In the genomic region with DNA sequence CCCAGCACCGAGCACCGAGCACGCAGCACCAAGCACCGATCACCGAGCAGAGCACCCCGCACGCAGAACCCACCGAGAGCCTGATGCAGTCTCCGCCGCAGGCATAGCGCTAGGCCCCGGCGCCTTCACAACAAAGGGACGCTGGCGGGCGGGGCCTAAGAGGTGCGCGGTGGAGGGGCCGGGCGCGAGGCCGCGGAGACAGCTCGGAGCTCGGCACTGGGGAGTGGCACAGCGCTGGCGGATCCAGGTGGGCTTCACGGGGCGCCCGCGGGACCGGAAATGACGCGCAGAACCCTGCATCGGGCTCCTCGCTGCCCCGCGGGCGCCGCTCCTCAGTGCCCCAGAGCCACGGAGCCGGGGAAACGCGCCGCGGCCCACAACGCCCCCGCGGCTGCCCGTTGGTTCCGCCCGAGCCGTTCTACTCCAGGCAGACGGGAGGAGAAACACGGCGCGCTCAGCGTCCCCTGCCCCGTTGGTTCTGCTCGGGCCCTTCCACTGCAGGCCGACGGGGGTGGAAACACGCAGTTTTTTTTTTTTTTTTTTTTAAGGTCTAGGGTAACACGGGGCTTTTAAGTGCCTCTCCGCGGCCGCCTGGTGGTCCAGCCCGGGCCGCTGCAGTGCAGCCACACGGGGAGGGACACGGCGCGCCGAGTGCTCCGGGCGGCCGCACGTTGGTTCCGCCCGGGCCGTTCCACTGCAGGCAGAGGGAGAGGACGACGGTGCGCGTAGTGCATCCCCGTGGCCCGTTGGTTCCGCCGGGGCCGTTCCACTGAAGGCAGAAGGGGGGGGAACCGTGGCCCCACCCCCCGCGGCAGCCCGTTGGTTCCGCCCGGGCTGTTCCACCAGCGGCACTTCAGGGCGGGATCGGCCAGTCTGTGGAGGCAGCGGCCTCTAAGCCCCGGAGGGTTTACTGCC, we compare ENCODE assay signal across 8 cellular contexts. TPM values are rescaled to one million over a fixed set of nuclear protein-coding genes. Genes with fewer than 3 reads are reported as not detected.
DNase-seq lines count a peak whose midpoint lies in the region; ATAC-seq and TF ChIP-seq lines count a peak whose summit lies in the region.
"Not testable (repeated sequence)": the region's sequence is repeated elsewhere in the genome, so short reads cannot be mapped to it uniquely, and the experiment has no call there.

No MANE protein-coding gene starts in this region.

- not testable (repeated sequence) for H3K79me2 ChIP-seq in HCT116 (ENCODE audit: insufficient read depth, low read length)

- peak overlapping the region; percentile 84 for H3K27ac ChIP-seq in HCT116 (ENCODE audit: low read depth, low read length)

- H3K4me1 ChIP-seq in HCT116 (ENCODE audit: control insufficient read depth in 1 of 2, insufficient read depth in 2 of 2, low read length in 2 of 2): not testable (repeated sequence)

- not testable (repeated sequence) for H3K36me3 ChIP-seq in HCT116 (ENCODE audit: control insufficient read depth in 1 of 2, insufficient read depth in 2 of 2, low read length in 2 of 2)

- peak; percentile 89 for DNase-seq in ELF-1 (ENCODE audit: low read depth, low spot score)
- peak; percentile 56 for DNase-seq in HCT116 (ENCODE audit: low read depth, low spot score)
- DNase-seq in LNCaP clone FGC (ENCODE audit: low read depth): not testable (repeated sequence)
- peak; percentile 83 for DNase-seq in T follicular helper cell (ENCODE audit: low read depth)
- peak; percentile 81 to 92 for DNase-seq in activated naive CD4-positive, alpha-beta T cell treated with anti-CD3 and anti-CD28 coated beads, Interleukin-2, amount 50 U/mL, for 72 hours (ENCODE audit: low spot score in 2 of 2)
- peak; percentile 70 for DNase-seq in globus pallidus (ENCODE audit: low spot score)
- peak in 43 of 56 donors; percentile 12 to 89 (median 64) for DNase-seq in nucleus accumbens (lab: John Stamatoyannopoulos, UW)
- DNase-seq in stimulated activated naive CD8-positive, alpha-beta T cell treated with anti-CD3 and anti-CD28 coated beads, Interleukin-15, Interleukin-2, amounts not matched to agents 100 U/mL and 50 U/mL, for 24 hours: peak; percentile 96

- H3K36me3 Mint-ChIP-seq in activated naive CD4-positive, alpha-beta T cell treated with anti-CD3 and anti-CD28 coated beads, Interleukin-2, amount 50 U/mL, for 72 hours: not testable (repeated sequence)

- intact Hi-C loops in HCT116 (cut with micrococcal nuclease): not testable (repeated sequence)

- not testable (repeated sequence) for H3K9me3 ChIP-seq in HCT116 (ENCODE audit: control insufficient read depth in 1 of 2, insufficient read depth in 1 of 2, low read depth in 1 of 2, low read length in 2 of 2)

- H3K27me3 ChIP-seq in HCT116 (ENCODE audit: insufficient read depth, low read length): not testable (repeated sequence)

- not testable (repeated sequence) for H2AFZ ChIP-seq in HCT116 (ENCODE audit: low read depth, low read length, poor library complexity, severe bottlenecking)

- POLR2A ChIA-PET in HCT116 (lab: Charles Lee): interaction anchor here (0.7 kb wide), 1 partner anchor 117 kb away, joined by 3 read pairs; no protein-coding TSS in a partner anchor

- H3K9me3 Mint-ChIP-seq in activated naive CD4-positive, alpha-beta T cell treated with anti-CD3 and anti-CD28 coated beads, Interleukin-2, amount 50 U/mL, for 72 hours: not testable (repeated sequence)

- H3K4me2 ChIP-seq in HCT116 (ENCODE audit: low read length): peak overlapping the region; percentile 35; the same call in 1 of the 2 replicates

- not testable (repeated sequence) for BruUV-seq in HCT116 (replicated peaks; lab: Mats Ljungman, UMichigan)

- peak overlapping the region; percentile 54 for H3K9ac ChIP-seq in HCT116 (ENCODE audit: low read length)

- not testable (repeated sequence) for TF ChIP-seq CTCF in HCT116 (IDR thresholded peaks at IDR 0.05 in 2 of 3, conservative IDR thresholded peaks at IDR 0.05 in 1 of 3; ENCODE audit: borderline replicate concordance in 1 of 3, insufficient read depth in 1 of 3, low read depth in 2 of 3, low read length in 2 of 3); LNCaP clone FGC (IDR thresholded peaks at IDR 0.05; ENCODE audit: control insufficient read depth, extremely low read depth, insufficient read depth)

- not testable (repeated sequence) for TF ChIP-seq POLR2A in HCT116 (IDR thresholded peaks at IDR 0.05; ENCODE audit: borderline replicate concordance, extremely low read depth, insufficient read depth, insufficient read length)

- ATAC-seq in HCT116: peak; percentile 71
- peak; percentile 71 to 77 for ATAC-seq in activated naive CD4-positive, alpha-beta T cell treated with anti-CD3 and anti-CD28 coated beads, Interleukin-2, amount 50 U/mL, for 72 hours
- peak; percentile 83 for ATAC-seq in stimulated activated naive CD8-positive, alpha-beta T cell treated with anti-CD3 and anti-CD28 coated beads, Interleukin-15, Interleukin-2, amounts not matched to agents 100 U/mL and 50 U/mL, for 24 hours

- H3K9me2 ChIP-seq in HCT116 (ENCODE audit: insufficient read depth): not testable (repeated sequence)

- H3K27ac Mint-ChIP-seq in activated naive CD4-positive, alpha-beta T cell treated with anti-CD3 and anti-CD28 coated beads, Interleukin-2, amount 50 U/mL, for 72 hours: peak overlapping the region in 1 of 2 donors; percentile 87

- RAD21 ChIA-PET in HCT116 (lab: Charles Lee; ENCODE audit: low non-redundant PET in 1 of 2, low total read pairs in 2 of 2, uncharacterized antibody in 2 of 2, unreplicated experiment in 2 of 2): not testable (repeated sequence)

- TF ChIP-seq RAD21 in HCT116 (IDR thresholded peaks at IDR 0.05; ENCODE audit: low read depth): not testable (repeated sequence)

- CTCF ChIA-PET in HCT116 (lab: Charles Lee): not testable (repeated sequence)

- H3K4me3 ChIP-seq in HCT116 (replicated peaks in 1 of 2; ENCODE audit: low read depth in 1 of 2, low read length in 2 of 2) (peak overlapping the region; percentile 40 to 42), LNCaP clone FGC (ENCODE audit: low read depth, low read length) (peak overlapping the region; percentile 40)

- not testable (repeated sequence) for H4K20me1 ChIP-seq in HCT116 (ENCODE audit: insufficient read depth)

TF ChIP-seq in HCT116, 20 proteins besides CTCF, POLR2A, EP300 and RAD21:
- TF ChIP-seq JUND (IDR thresholded peaks at IDR 0.05) (peak; percentile 86; the same call in 1 of the 2 replicates), TCF7L2 (IDR thresholded peaks at IDR 0.05; ENCODE audit: borderline replicate concordance, extremely low read depth, insufficient read depth, insufficient read length) (peak; percentile 71), POLR2AphosphoS5 (IDR thresholded peaks at IDR 0.05; ENCODE audit: low read depth, low read length) (peak; percentile 32; the same call in 1 of the 2 replicates), SP1 (IDR thresholded peaks at IDR 0.05; ENCODE audit: low read depth) (peak; percentile 52)
- TF ChIP-seq, protein P1, sequence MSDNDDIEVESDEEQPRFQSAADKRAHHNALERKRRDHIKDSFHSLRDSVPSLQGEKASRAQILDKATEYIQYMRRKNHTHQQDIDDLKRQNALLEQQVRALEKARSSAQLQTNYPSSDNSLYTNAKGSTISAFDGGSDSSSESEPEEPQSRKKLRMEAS (IDR thresholded peaks at IDR 0.05): peak; percentile 74; the same call in 1 of the 2 replicates
TF ChIP-seq in HCT116: peak in this region for 5; not testable (repeated sequence) for 15.

RNA-seq across cellular contexts. Expression of a gene that starts 21.8 kb away (rescaled TPM):
- total RNA-seq in HCT116 (2021; ENCODE audit: unreplicated experiment): 61.0 TPM
- polyA plus RNA-seq in HCT116 (2012): 34.7 and 38.4 TPM in 2 replicates
- total RNA-seq in activated naive CD4-positive, alpha-beta T cell treated with anti-CD3 and anti-CD28 coated beads, Interleukin-2, amount 50 U/mL, for 72 hours: 100 to 1,000 TPM in 1 of 2 donors, 10 to 100 TPM in 1; 63.0 to 108 TPM

RNA-seq across cellular contexts. Expression of a gene that starts 32.4 kb away (rescaled TPM):
- 93.4 TPM for total RNA-seq in HCT116 (2021; ENCODE audit: unreplicated experiment)
- 51.9 and 64.0 TPM in 2 replicates for polyA plus RNA-seq in HCT116 (2012)
- total RNA-seq in activated naive CD4-positive, alpha-beta T cell treated with anti-CD3 and anti-CD28 coated beads, Interleukin-2, amount 50 U/mL, for 72 hours: 10 to 100 TPM; 64.7 to 67.6 TPM

RNA-seq across cellular contexts. Expression of a gene that starts 53.3 kb away (rescaled TPM):
- total RNA-seq in HCT116 (2021; ENCODE audit: unreplicated experiment): 30.3 TPM
- 17.0 and 19.4 TPM in 2 replicates for polyA plus RNA-seq in HCT116 (2012)
- total RNA-seq in activated naive CD4-positive, alpha-beta T cell treated with anti-CD3 and anti-CD28 coated beads, Interleukin-2, amount 50 U/mL, for 72 hours: 10 to 100 TPM; 19.0 to 48.5 TPM
